29 cellular contexts compared by ENCODE assay signal in the genomic region with DNA sequence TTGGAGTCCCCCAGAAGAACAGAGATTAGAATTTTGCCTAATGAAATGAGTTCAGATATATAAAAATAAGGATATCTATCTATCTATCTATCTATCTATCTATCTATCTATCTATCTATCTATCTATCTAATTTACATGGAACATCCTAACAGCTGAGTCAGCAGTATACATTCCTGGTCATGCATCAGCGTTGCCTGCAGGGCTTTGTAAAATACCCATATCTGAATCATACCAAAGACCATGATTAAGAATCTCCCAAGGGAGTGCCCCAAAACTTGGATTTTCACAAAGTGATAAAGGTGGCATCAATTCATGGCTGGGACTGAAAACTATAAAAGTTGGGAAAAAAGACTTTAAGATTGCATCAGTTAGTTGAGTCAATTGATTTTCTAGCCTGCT. TPM values are rescaled to one million over a fixed set of nuclear protein-coding genes. Genes with fewer than 3 reads are reported as not detected.
"Had no signal": no experiment of that assay in that cellular context is flagged by ENCODE, and none has a peak within 500 bp of the region (broad histone marks: within the 10 kb centered on the region; RNA-seq: fewer than 3 reads in every experiment).

No MANE protein-coding gene starts in this region.

- H3K9me3 ChIP-seq: body of pancreas, Peyer's patch had no signal

- H3K27me3 ChIP-seq: ascending aorta, body of pancreas, Peyer's patch had no signal

- H3K36me3 ChIP-seq: ascending aorta, Peyer's patch had no signal

- H3K4me1 ChIP-seq: ascending aorta, body of pancreas, Peyer's patch had no signal

- H3K27ac ChIP-seq: ascending aorta, body of pancreas, Peyer's patch, RWPE1 had no signal

- ATAC-seq: activated CD8-positive, alpha-beta T cell treated with anti-CD3 and anti-CD28 coated beads, Interleukin-2, amount 10 ng/mL, durations not matched to agents 7 days and 5 days; activated naive CD4-positive, alpha-beta T cell treated with anti-CD3 and anti-CD28 coated beads, Interleukin-2, amount 50 U/mL, for 72 hours; activated naive CD8-positive, alpha-beta T cell treated with anti-CD3 and anti-CD28 coated beads, Interleukin-2, amount 50 U/mL, for 24 hours; body of pancreas; WTC11 had no signal

- H3K4me3 ChIP-seq: ascending aorta, body of pancreas, Peyer's patch had no signal

- DNase-seq: activated CD4-positive, alpha-beta T cell treated with anti-CD3 and anti-CD28 coated beads for 48 hours; activated CD4-positive, alpha-beta T cell treated with anti-CD3 and anti-CD28 coated beads, Interleukin-2, amount 50 U/mL, for 4 hours; activated CD4-positive, CD25-positive, alpha-beta regulatory T cell treated with anti-CD3 and anti-CD28 coated beads, Interleukin-2, amount 50 U/mL, for 72 hours; activated CD8-positive, alpha-beta memory T cell treated with anti-CD3 and anti-CD28 coated beads, Interleukin-2, amount 50 U/mL, for 48 hours; activated CD8-positive, alpha-beta T cell treated with anti-CD3 and anti-CD28 coated beads, Interleukin-2, amount 10 ng/mL, durations not matched to agents 7 days and 5 days; activated effector memory CD4-positive, alpha-beta T cell treated with Interleukin-2 at 50 U/mL for 16 hours; activated naive CD4-positive, alpha-beta T cell treated with Interleukin-2 at 50 U/mL for 16 hours; activated naive CD8-positive, alpha-beta T cell treated with anti-CD3 and anti-CD28 coated beads, Interleukin-2, amount 50 U/mL, for 24 hours; activated T-cell treated with anti-CD3 and anti-CD28 coated beads, Interleukin-2, amount 50 U/mL, for 1 hour; amniotic stem cell; body of pancreas; NCI-H1092; NCI-H1417; NCI-H1694; NCI-H2029; NCI-H2107; NCI-H2171 treated with DMSO at 0.1 percent for 48 hours; NCI-H345; NCI-H510A; NCI-H69; NK-92 treated with Interleukin-12 subunit alpha and Interleukin-12 subunit beta, amount 100 ng/mL, for 24 hours; OCI-M1; Peyer's patch; SHP77 had no signal

RNA-seq across cellular contexts. Expression of a gene that starts 32.7 kb away (rescaled TPM):
- total RNA-seq: activated CD8-positive, alpha-beta T cell treated with anti-CD3 and anti-CD28 coated beads, Interleukin-2, amount 10 ng/mL, durations not matched to agents 7 days and 5 days; activated naive CD4-positive, alpha-beta T cell treated with anti-CD3 and anti-CD28 coated beads, Interleukin-2, amount 50 U/mL, for 72 hours; ascending aorta; body of pancreas; SK-MEL-5 had no signal
